12 cellular contexts compared by ENCODE assay signal in the genomic region with DNA sequence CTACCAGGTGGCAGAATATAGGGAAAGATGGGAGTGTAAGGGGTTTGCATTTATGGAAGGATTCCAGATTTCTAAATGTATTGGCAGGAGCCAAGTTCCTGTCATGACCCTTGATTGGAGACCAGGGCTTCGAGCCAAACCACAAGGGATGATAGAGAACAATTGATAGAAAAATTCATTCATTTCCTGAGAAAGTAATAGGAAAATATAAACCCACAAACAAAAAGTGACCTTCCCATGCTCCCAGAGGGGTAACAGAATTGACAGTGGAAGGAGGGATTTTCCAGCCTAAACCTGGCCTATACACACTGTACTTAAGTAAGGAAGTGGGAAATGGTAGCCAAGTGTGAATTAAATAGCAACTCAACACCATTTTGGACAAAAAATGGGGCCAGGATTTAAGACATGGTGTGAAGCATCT. TPM values are rescaled to one million over a fixed set of nuclear protein-coding genes. Genes with fewer than 3 reads are reported as not detected.
DNase-seq lines count a peak whose midpoint lies in the region; ATAC-seq and TF ChIP-seq lines count a peak whose summit lies in the region.
"Had no signal": no experiment of that assay in that cellular context is flagged by ENCODE, and none has a peak within 500 bp of the region (broad histone marks: within the 10 kb centered on the region; RNA-seq: fewer than 3 reads in every experiment).

No MANE protein-coding gene starts in this region.

- peak overlapping the region; percentile 90; the same call in 2 of the 3 replicates for H2BK15ac ChIP-seq in IMR-90 (ENCODE audit: low read depth, low read length)

- peak overlapping the region; percentile 56 for H2BK5ac ChIP-seq in IMR-90 (ENCODE audit: low read depth, low read length, poor library complexity, severe bottlenecking)

- peak overlapping the region; percentile 73 for H3K14ac ChIP-seq in IMR-90 (replicated peaks; ENCODE audit: low read depth, low read length)

- H3K18ac ChIP-seq in IMR-90 (ENCODE audit: low read depth, low read length), result peak overlapping the region; percentile 83

- H3K4ac ChIP-seq in IMR-90 (ENCODE audit: low read depth, low read length), result peak overlapping the region; percentile 72; the same call in 1 of the 2 replicates

- no peak for ATAC-seq in IMR-90 (ENCODE audit: low read depth)
- ATAC-seq: naive thymus-derived CD4-positive, alpha-beta T cell had no signal

- no peak for TF ChIP-seq POLR2A in IMR-90 (IDR thresholded peaks at IDR 0.05; ENCODE audit: low read depth, low read length)

- POLR2A ChIA-PET in IMR-90 (lab: Charles Lee; ENCODE audit: unreplicated experiment), result no interaction called here

- H4K5ac ChIP-seq in IMR-90 (ENCODE audit: low read depth, low read length), result no peak overlapping the region; the same call in 1 of the 2 replicates

- peak overlapping the region; percentile 73 for H2BK20ac ChIP-seq in IMR-90 (ENCODE audit: low read depth, low read length)

- no peak overlapping the region for H2AFZ ChIP-seq in IMR-90 (replicated peaks; ENCODE audit: low read length, poor library complexity)

- no peak overlapping the region for H3K9ac ChIP-seq in IMR-90 (ENCODE audit: low read depth, low read length)
- peak overlapping the region; percentile 13 for H3K9ac ChIP-seq in adipocyte (ENCODE audit: low read length)
- H3K9ac ChIP-seq in subcutaneous abdominal adipose tissue (ENCODE audit: low read length in 5 of 5), result no peak overlapping the region

- H3K56ac ChIP-seq in IMR-90 (ENCODE audit: extremely low read depth, insufficient read depth, low read length), result no peak overlapping the region

- H3K79me1 ChIP-seq in IMR-90 (ENCODE audit: low read depth in 1 of 2, low read length in 2 of 2), result no peaks in the 10 kb centered on the region

- WGBS in IMR-90 (ENCODE audit: extremely low coverage in 2 of 2, insufficient read length in 1 of 2), 2 experiments, result no CpG with 5 or more reads among the region's 1 CpG

- no peak for TF ChIP-seq CTCF in IMR-90 (conservative IDR thresholded peaks at IDR 0.05; ENCODE audit: low read depth, low read length)

- no peak for TF ChIP-seq RAD21 in IMR-90 (IDR thresholded peaks at IDR 0.05; ENCODE audit: low read length)

- CTCF ChIA-PET in IMR-90 (lab: Yijun Ruan, JAX), result no interaction called here

- no peaks in the 10 kb centered on the region for H3K27me3 ChIP-seq in IMR-90 (ENCODE audit: control insufficient read depth, insufficient read depth, low read length)
- H3K27me3 ChIP-seq in adipocyte (replicated peaks; ENCODE audit: control insufficient read depth, insufficient read depth, low read length), result no peaks in the 10 kb centered on the region
- no peaks in the 10 kb centered on the region for H3K27me3 ChIP-seq in subcutaneous abdominal adipose tissue (ENCODE audit: control insufficient read depth in 5 of 5, insufficient read depth in 4 of 5, low read length in 5 of 5)
- H3K27me3 ChIP-seq in effector memory CD4-positive, alpha-beta T cell (replicated peaks; ENCODE audit: control insufficient read depth, insufficient read depth, low read length, poor library complexity, severe bottlenecking), result no peaks in the 10 kb centered on the region
- H3K27me3 ChIP-seq: SJCRH30 had no signal

- H3K36me3 ChIP-seq in IMR-90 (ENCODE audit: control insufficient read depth, insufficient read depth, low read length), result no peaks in the 10 kb centered on the region
- no peaks in the 10 kb centered on the region for H3K36me3 ChIP-seq in adipocyte (ENCODE audit: control insufficient read depth, insufficient read depth, low read length, severe bottlenecking)
- H3K36me3 ChIP-seq in subcutaneous abdominal adipose tissue (ENCODE audit: control insufficient read depth in 5 of 5, insufficient read depth in 5 of 5, low read length in 5 of 5), result no peaks in the 10 kb centered on the region
- H3K36me3 ChIP-seq in effector memory CD4-positive, alpha-beta T cell (ENCODE audit: control insufficient read depth, insufficient read depth, low read length), result no peaks in the 10 kb centered on the region
- H3K36me3 ChIP-seq: SJCRH30 had no signal

- dilution Hi-C loops in IMR-90 (cut with HindIII; ENCODE audit: low sequenced_read_pairs, unreplicated experiment), result no loop called here

- peak overlapping the region; percentile 72; the same call in 1 of the 2 replicates for H4K91ac ChIP-seq in IMR-90 (ENCODE audit: insufficient read depth, low read depth, low read length)

- H3K4me1 ChIP-seq in IMR-90 (ENCODE audit: control insufficient read depth, insufficient read depth, low read length) (peaks cover 23% of the 10 kb centered on the region), adipocyte (ENCODE audit: control insufficient read depth, insufficient read depth, low read length) (peaks cover 77% of the 10 kb centered on the region), subcutaneous abdominal adipose tissue (ENCODE audit: control insufficient read depth in 5 of 5, insufficient read depth in 5 of 5, low read length in 5 of 5) (peaks cover 7 to 45% (median 42%) of the 10 kb centered on the region in 5 donors)
- H3K4me1 ChIP-seq in effector memory CD4-positive, alpha-beta T cell (ENCODE audit: control insufficient read depth, insufficient read depth, low read length, poor library complexity, severe bottlenecking), result no peaks in the 10 kb centered on the region

- H3K4me3 ChIP-seq in IMR-90 (ENCODE audit: insufficient read depth, low read depth, low read length), result no peak overlapping the region
- no peak overlapping the region for H3K4me3 ChIP-seq in adipocyte (ENCODE audit: low read length)
- H3K4me3 ChIP-seq in subcutaneous abdominal adipose tissue (ENCODE audit: low read depth in 1 of 5, low read length in 5 of 5), result peak overlapping the region in 1 of 5 donors; percentile 6
- H3K4me3 ChIP-seq in effector memory CD4-positive, alpha-beta T cell (ENCODE audit: insufficient read depth, low read depth, low read length, poor library complexity, severe bottlenecking), result no peak overlapping the region
- H3K4me3 ChIP-seq: SJCRH30 had no signal

- BruUV-seq in IMR-90 (replicated peaks; lab: Mats Ljungman, UMichigan), result no TSS peak

- H3K9me3 ChIP-seq in IMR-90 (ENCODE audit: control insufficient read depth, insufficient read depth, low read length) (no peaks in the 10 kb centered on the region), adipocyte (ENCODE audit: control insufficient read depth, low read length) (no peaks in the 10 kb centered on the region), subcutaneous abdominal adipose tissue (ENCODE audit: control insufficient read depth in 5 of 5, low read length in 5 of 5) (no peaks in the 10 kb centered on the region)
- H3K9me3 ChIP-seq in effector memory CD4-positive, alpha-beta T cell (ENCODE audit: control insufficient read depth, low read length), result no peaks in the 10 kb centered on the region
- H3K9me3 ChIP-seq: SJCRH30 had no signal

- no peak overlapping the region for H2AK9ac ChIP-seq in IMR-90 (replicated peaks; ENCODE audit: low read depth, low read length, poor library complexity)

- intact Hi-C loops in IMR-90 (cut with micrococcal nuclease), result no loop called here

- DNase-seq in IMR-90, result no peak
- DNase-seq in adipocyte (ENCODE audit: low read depth), result no peak
- peak; percentile 67 for DNase-seq in foreskin melanocyte
- DNase-seq in occipital lobe (lab: John Stamatoyannopoulos, UW), result no peak
- no peak for DNase-seq in effector memory CD4-positive, alpha-beta T cell
- no peak for DNase-seq in activated naive CD4-positive, alpha-beta T cell treated with Interleukin-2 at 50 U/mL for 16 hours
- DNase-seq: GOT3; hypothalamus; naive thymus-derived CD4-positive, alpha-beta T cell; NCI-H1930 had no signal

- no peak overlapping the region for H3K4me2 ChIP-seq in IMR-90 (ENCODE audit: low read depth, low read length)

- H3K9me1 ChIP-seq in IMR-90 (ENCODE audit: insufficient read depth, low read length), result peaks cover 6% of the 10 kb centered on the region

- peak overlapping the region in 1 of 2 experiments; percentile 64; a peak in 2 of 4 replicates for H4K8ac ChIP-seq in IMR-90 (ENCODE audit: low read depth in 2 of 2, low read length in 2 of 2)

- in situ Hi-C loops in IMR-90 (cut with MboI; ENCODE audit: low sequenced_read_pairs), result no loop called here

- peak overlapping the region; percentile 83; the same call in 1 of the 2 replicates for H2BK120ac ChIP-seq in IMR-90 (ENCODE audit: low read depth, low read length)

- H3K23ac ChIP-seq in IMR-90 (ENCODE audit: low read depth, low read length), result peak overlapping the region; percentile 68; the same call in 1 of the 2 replicates

- no peak overlapping the region for H3K27ac ChIP-seq in IMR-90 (ENCODE audit: insufficient read depth, low read length)
- peak overlapping the region; percentile 64 for H3K27ac ChIP-seq in subcutaneous abdominal adipose tissue (ENCODE audit: low read depth, low read length)
- no peak overlapping the region for H3K27ac ChIP-seq in effector memory CD4-positive, alpha-beta T cell (ENCODE audit: insufficient read depth, low read length, poor library complexity, severe bottlenecking)
- H3K27ac ChIP-seq: SJCRH30 had no signal

- H4K20me1 ChIP-seq in IMR-90 (ENCODE audit: insufficient read depth, low read length), result no peaks in the 10 kb centered on the region

- peak overlapping the region; percentile 63; the same call in 1 of the 2 replicates for H2AK5ac ChIP-seq in IMR-90 (ENCODE audit: low read depth, low read length)

TF ChIP-seq in IMR-90, 13 proteins besides CTCF, POLR2A, EP300 and RAD21 (continues in another document):
- TF ChIP-seq CEBPB (IDR thresholded peaks at IDR 0.05; ENCODE audit: low read depth, low read length), result no peak
- TF ChIP-seq RFX5 (IDR thresholded peaks at IDR 0.05; ENCODE audit: low read depth, low read length), result no peak
- TF ChIP-seq NFE2L2 (IDR thresholded peaks at IDR 0.05; ENCODE audit: low read depth, low read length), result no peak
- TF ChIP-seq BHLHE40 (IDR thresholded peaks at IDR 0.05; ENCODE audit: low read depth, low read length), result no peak
- no peak for TF ChIP-seq SMC3 (IDR thresholded peaks at IDR 0.05; ENCODE audit: low read depth, low read length)
- TF ChIP-seq FOS (IDR thresholded peaks at IDR 0.05; ENCODE audit: low read depth, low read length), result no peak
- TF ChIP-seq MAZ (IDR thresholded peaks at IDR 0.05; ENCODE audit: borderline replicate concordance, low read depth, low read length), result no peak

RNA-seq across cellular contexts. Expression of a gene that starts 22.4 kb away (rescaled TPM):
- total RNA-seq in IMR-90 (2012; rRNA removed), result 1.9 and 2.2 TPM in 2 replicates
- 0.67 and 1.1 TPM in 2 replicates for polyA plus RNA-seq in IMR-90 (2012; rRNA removed)
- polyA plus RNA-seq in IMR-90 (2012; cell fraction: cytosol; rRNA removed), result 0.21 TPM in 2 replicates
- 0.05 and 0.63 TPM in 2 replicates for polyA plus RNA-seq in IMR-90 (2012; cell fraction: nucleus; rRNA removed; ENCODE audit: low replicate concordance)
- 5.0 TPM for total RNA-seq in occipital lobe

RNA-seq across cellular contexts. Expression of a gene that starts 27.9 kb away (rescaled TPM):
- 31.9 and 32.5 TPM in 2 replicates for total RNA-seq in IMR-90 (2012; rRNA removed)
- 16.7 and 23.1 TPM in 2 replicates for polyA plus RNA-seq in IMR-90 (2012; rRNA removed)
- polyA plus RNA-seq in IMR-90 (2012; cell fraction: cytosol; rRNA removed), result 4.7 and 8.1 TPM in 2 replicates
- 1.4 and 12.3 TPM in 2 replicates for polyA plus RNA-seq in IMR-90 (2012; cell fraction: nucleus; rRNA removed; ENCODE audit: low replicate concordance)
- total RNA-seq in occipital lobe, result 39.9 TPM

RNA-seq across cellular contexts. Expression of a gene that starts 48.3 kb away (rescaled TPM):
- total RNA-seq in IMR-90 (2012; rRNA removed) (7.3 and 7.8 TPM in 2 replicates), occipital lobe (8.4 TPM)
- 2.8 and 3.5 TPM in 2 replicates for polyA plus RNA-seq in IMR-90 (2012; rRNA removed)
- polyA plus RNA-seq in IMR-90 (2012; cell fraction: cytosol; rRNA removed), result 0.93 and 1.2 TPM in 2 replicates
- polyA plus RNA-seq in IMR-90 (2012; cell fraction: nucleus; rRNA removed; ENCODE audit: low replicate concordance), result 0.14 and 0.79 TPM in 2 replicates
